21 cellular contexts compared by ENCODE assay signal in genomic region chr13:98459171-98459681, GRCh38.
DNase-seq lines count a peak whose midpoint lies in the region; ATAC-seq and TF ChIP-seq lines count a peak whose summit lies in the region.
"Had no signal": no experiment of that assay in that cellular context is flagged by ENCODE, and none has a peak within 500 bp of the region (broad histone marks: within the 10 kb centered on the region; RNA-seq: fewer than 3 reads in every experiment).

No MANE protein-coding gene starts in this region.

- H3K4me3 Mint-ChIP-seq in activated T-cell treated with anti-CD3 and anti-CD28 coated beads, Interleukin-2, amount 50 U/mL, for 72 hours = no peak overlapping the region
- H3K4me3 Mint-ChIP-seq in H9 (no peak overlapping the region), natural killer cell (no peak overlapping the region)
- H3K4me3 Mint-ChIP-seq in activated CD8-positive, alpha-beta memory T cell treated with anti-CD3 and anti-CD28 coated beads, Interleukin-2, amount 10 ng/mL, durations not matched to agents 7 days and 5 days = no peak overlapping the region
- H3K4me3 Mint-ChIP-seq: activated CD4-positive, alpha-beta T cell treated with anti-CD3 and anti-CD28 coated beads, Interleukin-2, amount 10 ng/mL, durations not matched to agents 7 days and 5 days; CD8-positive, alpha-beta T cell; T-helper 2 cell treated with Interferon-gamma antibody and Interleukin-4, amounts not matched to agents 5 μg/mL and 100 μg/mL, for 36 hours had no signal

- H3K27ac ChIP-seq in H9 (ENCODE audit: insufficient read length, low read depth, low read length) (no peak overlapping the region), esophagus squamous epithelium (peak overlapping the region in 3 of 4 donors; percentile 23 to 39 (median 25)), trophoblast cell (ENCODE audit: low read depth, low read length) (no peak overlapping the region)
- H3K27ac ChIP-seq: prostate gland, thoracic aorta had no signal

- TF ChIP-seq CTCF in H9 (conservative IDR thresholded peaks at IDR 0.05) (no peak), esophagus squamous epithelium (IDR thresholded peaks at IDR 0.05) (no peak), natural killer cell (IDR thresholded peaks at IDR 0.05) (no peak)

- no peak overlapping the region for H2BK20ac ChIP-seq in H9 (ENCODE audit: low read depth, low read length, poor library complexity, severe bottlenecking)

- no peaks in the 10 kb centered on the region for H3K79me2 ChIP-seq in H9 (ENCODE audit: insufficient read depth, low read length)
- H3K79me2 ChIP-seq in trophoblast cell (ENCODE audit: control insufficient read depth, insufficient read depth, low read length, poor library complexity) = no peaks in the 10 kb centered on the region

- TF ChIP-seq POLR2A in esophagus squamous epithelium (IDR thresholded peaks at IDR 0.05) = no peak

- no peaks in the 10 kb centered on the region for H3K79me1 ChIP-seq in H9 (ENCODE audit: insufficient read depth, low read depth, low read length, poor library complexity, severe bottlenecking)
- H3K79me1 ChIP-seq in trophoblast cell (ENCODE audit: low read length) = no peaks in the 10 kb centered on the region

- H2AFZ ChIP-seq in H9 (ENCODE audit: low read length) (no peak overlapping the region), trophoblast cell (ENCODE audit: insufficient read depth, low read length, poor library complexity) (no peak overlapping the region)

- H2BK5ac ChIP-seq in H9 (ENCODE audit: insufficient read length, low read length) = no peak overlapping the region
- no peak overlapping the region for H2BK5ac ChIP-seq in trophoblast cell (ENCODE audit: low read depth, low read length, poor library complexity)

- H4K91ac ChIP-seq in H9 (ENCODE audit: insufficient read length, low read depth, low read length) (no peak overlapping the region), trophoblast cell (ENCODE audit: low read depth, low read length) (no peak overlapping the region)

- no peak overlapping the region for H4K8ac ChIP-seq in H9 (replicated peaks; ENCODE audit: insufficient read length, low read depth, low read length)
- no peak overlapping the region for H4K8ac ChIP-seq in trophoblast cell (ENCODE audit: low read depth, low read length)

- H4K12ac ChIP-seq in trophoblast cell (ENCODE audit: low read depth, low read length) = peak overlapping the region; percentile 14

- H3K9me3 ChIP-seq in H9 (ENCODE audit: control insufficient read depth, low read depth, low read length) = no peaks in the 10 kb centered on the region
- no peaks in the 10 kb centered on the region for H3K9me3 ChIP-seq in esophagus squamous epithelium
- no peaks in the 10 kb centered on the region for H3K9me3 ChIP-seq in trophoblast cell (ENCODE audit: insufficient read depth, low read depth, low read length)
- H3K9me3 ChIP-seq: prostate gland, thoracic aorta had no signal

- H3K27me3 ChIP-seq in H9 (ENCODE audit: insufficient read depth, low read length) (no peaks in the 10 kb centered on the region), esophagus squamous epithelium (no peaks in the 10 kb centered on the region), trophoblast cell (ENCODE audit: insufficient read depth, low read length) (no peaks in the 10 kb centered on the region)

- H3K4me2 ChIP-seq in H9 (ENCODE audit: insufficient read depth, insufficient read length, low read length) (no peak overlapping the region), trophoblast cell (ENCODE audit: low read length) (no peak overlapping the region)

- H2AK5ac ChIP-seq in H9 (ENCODE audit: insufficient read length, low read length) (no peak overlapping the region), trophoblast cell (ENCODE audit: low read length) (no peak overlapping the region)

- DNase-seq in activated T-cell treated with anti-CD3 and anti-CD28 coated beads, Interleukin-2, amount 50 U/mL, for 72 hours = no peak
- no peak for DNase-seq in activated T-cell treated with anti-CD3 and anti-CD28 coated beads, Interleukin-2, amount 50 U/mL, for 48 hours
- no peak for DNase-seq in H9
- DNase-seq in esophagus squamous epithelium (lab: John Stamatoyannopoulos, UW) = no peak
- DNase-seq in trophoblast cell = no peak
- no peak for DNase-seq in middle frontal gyrus (ENCODE audit: extremely low spot score, low spot score)
- no peak for DNase-seq in activated CD8-positive, alpha-beta memory T cell treated with anti-CD3 and anti-CD28 coated beads, Interleukin-2, amount 10 ng/mL, durations not matched to agents 7 days and 5 days
- DNase-seq in natural killer cell = no peak
- DNase-seq: activated CD4-positive, alpha-beta T cell treated with anti-CD3 and anti-CD28 coated beads, Interleukin-2, amount 10 ng/mL, durations not matched to agents 7 days and 5 days; CD8-positive, alpha-beta T cell; IMR-90; NCI-H1048; NCI-H1930; NCI-H524; PC-3; SHP77; stimulated activated CD4-positive, alpha-beta T cell treated with anti-CD3 and anti-CD28 coated beads, Interleukin-15, amount 100 ng/mL, for 24 hours; stimulated activated naive CD4-positive, alpha-beta T cell treated with Interleukin-2 at 50 U/mL for 16 hours had no signal

- no peak overlapping the region for H2BK12ac ChIP-seq in H9 (ENCODE audit: insufficient read length, low read depth, low read length)
- H2BK12ac ChIP-seq in trophoblast cell (ENCODE audit: low read length) = no peak overlapping the region

- H3K14ac ChIP-seq in H9 (ENCODE audit: insufficient read depth, low read length) (no peak overlapping the region), trophoblast cell (ENCODE audit: low read length) (no peak overlapping the region)

- H4K5ac ChIP-seq in H9 (ENCODE audit: insufficient read length, low read depth, low read length) = no peak overlapping the region

- H3K18ac ChIP-seq in H9 (ENCODE audit: insufficient read length, low read depth, low read length) (no peak overlapping the region), trophoblast cell (ENCODE audit: low read length) (no peak overlapping the region)

- H2BK15ac ChIP-seq in H9 (ENCODE audit: low read depth, low read length) = no peak overlapping the region

- no peak overlapping the region for H3T11ph ChIP-seq in H9 (ENCODE audit: low read length)

- H3K56ac ChIP-seq in H9 (ENCODE audit: insufficient read length, low read depth, low read length) = no peak overlapping the region

- peaks cover 18 to 99% (median 27%) of the 10 kb centered on the region in 3 donors for H3K36me3 ChIP-seq in esophagus squamous epithelium
- H3K36me3 ChIP-seq in trophoblast cell (ENCODE audit: control insufficient read depth in 1 of 2, insufficient read depth in 2 of 2, low read length in 2 of 2) = peaks cover 49 to 59% of the 10 kb centered on the region in 2 experiments

- H3K4me1 ChIP-seq in H9 (ENCODE audit: insufficient read depth, low read length) (no peaks in the 10 kb centered on the region), esophagus squamous epithelium (peaks cover 0 to 36% (median 13%) of the 10 kb centered on the region in 3 donors), trophoblast cell (ENCODE audit: control insufficient read depth in 1 of 2, insufficient read depth in 2 of 2, low read length in 2 of 2) (no peaks in the 10 kb centered on the region)
- H3K4me1 ChIP-seq: prostate gland had no signal

- no peak overlapping the region for H3K4me3 ChIP-seq in esophagus squamous epithelium
- H3K4me3 ChIP-seq in trophoblast cell (ENCODE audit: low read depth, low read length) = no peak overlapping the region
- H3K4me3 ChIP-seq: prostate gland, thoracic aorta had no signal

- no peak overlapping the region for H3K4ac ChIP-seq in H9 (ENCODE audit: low read depth, low read length)
- no peak overlapping the region for H3K4ac ChIP-seq in trophoblast cell (ENCODE audit: low read depth, low read length)

- no peaks in the 10 kb centered on the region for H4K20me1 ChIP-seq in H9 (ENCODE audit: control insufficient read depth, insufficient read depth, insufficient read length)

- CTCF ChIA-PET in activated CD8-positive, alpha-beta memory T cell treated with anti-CD3 and anti-CD28 coated beads, Interleukin-2, amount 10 ng/mL, durations not matched to agents 7 days and 5 days (lab: Charles Lee) = no interaction called here

- no peaks in the 10 kb centered on the region for H3K23me2 ChIP-seq in H9 (ENCODE audit: insufficient read length, low read depth, low read length, poor library complexity, severe bottlenecking)

- WGBS in H9 (ENCODE audit: extremely low coverage, insufficient read length, low lambda C conversion rate) = no CpG with 5 or more reads among the region's 18 CpGs
- 86 to 93% methylated on average over 8 to 10 of the region's 18 CpGs for WGBS in esophagus squamous epithelium, 2 donors
- WGBS in trophoblast cell (ENCODE audit: extremely low coverage, insufficient coverage, insufficient read length) = no CpG with 5 or more reads among the region's 18 CpGs

- H3K9me3 Mint-ChIP-seq in activated T-cell treated with anti-CD3 and anti-CD28 coated beads, Interleukin-2, amount 50 U/mL, for 72 hours = no peaks in the 10 kb centered on the region
- H3K9me3 Mint-ChIP-seq in H9 = no peaks in the 10 kb centered on the region
- H3K9me3 Mint-ChIP-seq in activated CD8-positive, alpha-beta memory T cell treated with anti-CD3 and anti-CD28 coated beads, Interleukin-2, amount 10 ng/mL, durations not matched to agents 7 days and 5 days (ENCODE audit: low read depth) = no peaks in the 10 kb centered on the region
- no peaks in the 10 kb centered on the region for H3K9me3 Mint-ChIP-seq in natural killer cell
- H3K9me3 Mint-ChIP-seq: activated CD4-positive, alpha-beta T cell treated with anti-CD3 and anti-CD28 coated beads, Interleukin-2, amount 10 ng/mL, durations not matched to agents 7 days and 5 days; CD8-positive, alpha-beta T cell; T-helper 2 cell treated with Interferon-gamma antibody and Interleukin-4, amounts not matched to agents 5 μg/mL and 100 μg/mL, for 36 hours had no signal

- no peak for ATAC-seq in activated T-cell treated with anti-CD3 and anti-CD28 coated beads, Interleukin-2, amount 50 U/mL, for 72 hours (replicated peaks in 1 of 2)
- no peak for ATAC-seq in activated CD8-positive, alpha-beta memory T cell treated with anti-CD3 and anti-CD28 coated beads, Interleukin-2, amount 10 ng/mL, durations not matched to agents 7 days and 5 days
- ATAC-seq in natural killer cell = no peak
- ATAC-seq: CD8-positive, alpha-beta T cell; PC-3 had no signal

- peak overlapping the region; percentile 26 for H3K27ac Mint-ChIP-seq in activated T-cell treated with anti-CD3 and anti-CD28 coated beads, Interleukin-2, amount 50 U/mL, for 72 hours
- peak overlapping the region in 2 of 3 experiments; percentile 66 to 90; a peak in 2 of 7 replicates for H3K27ac Mint-ChIP-seq in H9
- no peak overlapping the region for H3K27ac Mint-ChIP-seq in activated CD8-positive, alpha-beta memory T cell treated with anti-CD3 and anti-CD28 coated beads, Interleukin-2, amount 10 ng/mL, durations not matched to agents 7 days and 5 days
- H3K27ac Mint-ChIP-seq in natural killer cell = no peak overlapping the region
- H3K27ac Mint-ChIP-seq: activated CD4-positive, alpha-beta T cell treated with anti-CD3 and anti-CD28 coated beads, Interleukin-2, amount 10 ng/mL, durations not matched to agents 7 days and 5 days; CD8-positive, alpha-beta T cell had no signal

- H3K4me1 Mint-ChIP-seq in activated T-cell treated with anti-CD3 and anti-CD28 coated beads, Interleukin-2, amount 50 U/mL, for 72 hours (ENCODE audit: low read depth) = peaks cover 7% of the 10 kb centered on the region
- H3K4me1 Mint-ChIP-seq in H9 (peaks cover 14 to 18% of the 10 kb centered on the region in 2 experiments), natural killer cell (peaks cover 10 to 16% of the 10 kb centered on the region in 2 donors)
- no peaks in the 10 kb centered on the region for H3K4me1 Mint-ChIP-seq in activated CD8-positive, alpha-beta memory T cell treated with anti-CD3 and anti-CD28 coated beads, Interleukin-2, amount 10 ng/mL, durations not matched to agents 7 days and 5 days

- H3K23ac ChIP-seq in H9 (ENCODE audit: insufficient read length, low read depth, low read length) (no peak overlapping the region), trophoblast cell (ENCODE audit: low read length) (no peak overlapping the region)

- no peaks in the 10 kb centered on the region for H3K27me3 Mint-ChIP-seq in activated T-cell treated with anti-CD3 and anti-CD28 coated beads, Interleukin-2, amount 50 U/mL, for 72 hours (ENCODE audit: low read depth)
- H3K27me3 Mint-ChIP-seq in H9 (ENCODE audit: low read depth) (no peaks in the 10 kb centered on the region), natural killer cell (ENCODE audit: low read depth in 2 of 2) (no peaks in the 10 kb centered on the region)
- H3K27me3 Mint-ChIP-seq in activated CD8-positive, alpha-beta memory T cell treated with anti-CD3 and anti-CD28 coated beads, Interleukin-2, amount 10 ng/mL, durations not matched to agents 7 days and 5 days = no peaks in the 10 kb centered on the region
- H3K27me3 Mint-ChIP-seq: activated CD4-positive, alpha-beta T cell treated with anti-CD3 and anti-CD28 coated beads, Interleukin-2, amount 10 ng/mL, durations not matched to agents 7 days and 5 days had no signal

- no peak overlapping the region for H3K9ac ChIP-seq in H9 (ENCODE audit: extremely low read depth, insufficient read length, low read length)
- H3K9ac ChIP-seq in trophoblast cell (ENCODE audit: low read length) = no peak overlapping the region

- peaks cover 11 to 22% of the 10 kb centered on the region in 2 donors for H3K36me3 Mint-ChIP-seq in activated T-cell treated with anti-CD3 and anti-CD28 coated beads, Interleukin-2, amount 50 U/mL, for 72 hours (ENCODE audit: insufficient read depth in 2 of 2)
- peaks cover 46 to 87% (median 83%) of the 10 kb centered on the region in 3 experiments for H3K36me3 Mint-ChIP-seq in H9 (ENCODE audit: insufficient read depth in 1 of 3, low read depth in 3 of 3)
- peaks cover 38% of the 10 kb centered on the region for H3K36me3 Mint-ChIP-seq in activated CD8-positive, alpha-beta memory T cell treated with anti-CD3 and anti-CD28 coated beads, Interleukin-2, amount 10 ng/mL, durations not matched to agents 7 days and 5 days
- H3K36me3 Mint-ChIP-seq in natural killer cell = peaks cover 9% of the 10 kb centered on the region

- H2BK120ac ChIP-seq in H9 (ENCODE audit: low read depth, low read length, poor library complexity, severe bottlenecking) = no peak overlapping the region
- H2BK120ac ChIP-seq in trophoblast cell (ENCODE audit: insufficient read depth, low read length, poor library complexity) = no peak overlapping the region

- intact Hi-C loops in esophagus squamous epithelium (cut with DNase I) (no loop called here), natural killer cell (cut with micrococcal nuclease) (no loop called here)

Comparison
In these comparisons a context has a peak if more than half of its experiments do, and no peak if none do; other contexts are left out.
1. H3K27ac Mint-ChIP-seq: peak in activated T-cell treated with anti-CD3 and anti-CD28 coated beads, Interleukin-2, amount 50 U/mL, for 72 hours (single experiment) and H9 (2 of 3); none in activated CD8-positive, alpha-beta memory T cell treated with anti-CD3 and anti-CD28 coated beads, Interleukin-2, amount 10 ng/mL, durations not matched to agents 7 days and 5 days (single experiment) and natural killer cell (0 of 2).
2. H3K27ac ChIP-seq: peak in esophagus squamous epithelium (3 of 4); none in H9 (single experiment) and trophoblast cell (single experiment).